ENCODE assay signal across 8 cellular contexts in the genomic region with DNA sequence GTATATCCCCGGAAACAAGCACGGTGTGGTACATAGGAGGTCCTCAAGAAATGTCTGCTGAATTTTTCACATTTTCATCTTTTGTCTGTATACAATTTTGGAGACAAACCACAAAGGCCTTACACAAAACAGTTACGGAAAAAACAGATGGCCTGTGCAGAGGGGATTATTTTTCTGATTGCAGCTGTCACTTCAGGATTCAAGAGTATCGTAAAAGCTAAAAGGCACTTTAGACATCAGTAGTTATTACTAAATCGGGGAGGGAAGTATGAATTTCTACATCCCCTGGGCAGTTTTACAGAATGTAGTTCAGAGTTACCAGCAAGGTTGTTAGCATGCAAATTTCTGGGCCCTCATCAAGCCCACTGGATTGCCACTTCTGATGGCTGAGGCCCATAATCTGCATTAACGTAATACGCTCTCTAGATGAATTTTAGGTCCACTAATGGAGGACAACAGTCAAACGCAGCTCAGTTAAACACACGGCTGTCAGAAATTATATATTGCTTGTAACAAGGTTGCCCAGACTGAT. TPM values are rescaled to one million over a fixed set of nuclear protein-coding genes. Genes with fewer than 3 reads are reported as not detected.
DNase-seq lines count a peak whose midpoint lies in the region; ATAC-seq and TF ChIP-seq lines count a peak whose summit lies in the region.

No MANE protein-coding gene starts in this region.

- no peak overlapping the region for H3K18ac ChIP-seq in trophoblast cell (ENCODE audit: low read length)

- peaks cover 41% of the 10 kb centered on the region for H3K4me1 ChIP-seq in DOHH2 (ENCODE audit: control insufficient read depth, low read length)
- peaks cover 0 to 2% of the 10 kb centered on the region in 2 experiments for H3K4me1 ChIP-seq in trophoblast cell (ENCODE audit: control insufficient read depth in 1 of 2, insufficient read depth in 2 of 2, low read length in 2 of 2)

- H2BK12ac ChIP-seq in trophoblast cell (ENCODE audit: low read length) = no peak overlapping the region

- H4K8ac ChIP-seq in trophoblast cell (ENCODE audit: low read depth, low read length) = no peak overlapping the region

- H3K14ac ChIP-seq in trophoblast cell (ENCODE audit: low read length) = no peak overlapping the region

- H2AK5ac ChIP-seq in trophoblast cell (ENCODE audit: low read length) = no peak overlapping the region

- DNase-seq in NCI-H1048 (lab: John Stamatoyannopoulos, UW) (peak; percentile 23), trophoblast cell (no peak), DMS53 (lab: John Stamatoyannopoulos, UW) (no peak), HT-29 (ENCODE audit: low spot score) (no peak)
- DNase-seq in stimulated activated CD4-positive, alpha-beta T cell treated with anti-CD3 and anti-CD28 coated beads, Interleukin-1b, Interleukin-23, amount 100 ng/mL, for 48 hours = no peak

- H3K27ac ChIP-seq in DOHH2 (ENCODE audit: low read depth, low read length) (peak overlapping the region; percentile 49), cingulate gyrus (ENCODE audit: low read depth, low read length) (peak overlapping the region; percentile 35), trophoblast cell (ENCODE audit: low read depth, low read length) (no peak overlapping the region)

- peaks cover 3% of the 10 kb centered on the region; the same call in 1 of the 2 replicates for H4K20me1 ChIP-seq in DOHH2 (ENCODE audit: control insufficient read depth, insufficient read depth, low read depth, low read length)

- no peak overlapping the region for H2AFZ ChIP-seq in trophoblast cell (ENCODE audit: insufficient read depth, low read length, poor library complexity)

- no peaks in the 10 kb centered on the region for H3K27me3 ChIP-seq in DOHH2 (ENCODE audit: control insufficient read depth, low read length)
- no peaks in the 10 kb centered on the region for H3K27me3 ChIP-seq in trophoblast cell (ENCODE audit: insufficient read depth, low read length)

- no peak for ATAC-seq in HG03378 (IDR thresholded peaks at IDR 0.05; ENCODE audit: unreplicated experiment)

- H3K79me1 ChIP-seq in trophoblast cell (ENCODE audit: low read length) = no peaks in the 10 kb centered on the region

- peaks cover 69% of the 10 kb centered on the region for H3K79me2 ChIP-seq in DOHH2 (ENCODE audit: control insufficient read depth, low read length)
- no peaks in the 10 kb centered on the region for H3K79me2 ChIP-seq in trophoblast cell (ENCODE audit: control insufficient read depth, insufficient read depth, low read length, poor library complexity)

- no peak overlapping the region for H3K4ac ChIP-seq in trophoblast cell (ENCODE audit: low read depth, low read length)

- H3K9me2 ChIP-seq in DOHH2 (replicated peaks; ENCODE audit: control insufficient read depth, low read length) = no peaks in the 10 kb centered on the region

- H2BK120ac ChIP-seq in trophoblast cell (ENCODE audit: insufficient read depth, low read length, poor library complexity) = no peak overlapping the region

- H3K36me3 ChIP-seq in DOHH2 (ENCODE audit: control insufficient read depth, low read length) (peaks cover 42% of the 10 kb centered on the region), trophoblast cell (ENCODE audit: control insufficient read depth in 1 of 2, insufficient read depth in 2 of 2, low read length in 2 of 2) (no peaks in the 10 kb centered on the region)

- peaks cover 5% of the 10 kb centered on the region; the same call in 1 of the 2 replicates for H3F3A ChIP-seq in DOHH2 (ENCODE audit: control insufficient read depth, insufficient read depth)

- H2BK5ac ChIP-seq in trophoblast cell (ENCODE audit: low read depth, low read length, poor library complexity) = no peak overlapping the region

- no peak overlapping the region for H3K23ac ChIP-seq in trophoblast cell (ENCODE audit: low read length)

- H3K4me2 ChIP-seq in DOHH2 (ENCODE audit: low read length) (peak overlapping the region; percentile 92), trophoblast cell (ENCODE audit: low read length) (peak overlapping the region; percentile 84)

- H3K9ac ChIP-seq in trophoblast cell (ENCODE audit: low read length) = peak overlapping the region; percentile 45

- peak overlapping the region; percentile 88 for H3K4me3 ChIP-seq in DOHH2 (ENCODE audit: low read length)
- H3K4me3 ChIP-seq in trophoblast cell (ENCODE audit: low read depth, low read length) = no peak overlapping the region

- no CpG with 5 or more reads among the region's 9 CpGs for WGBS in trophoblast cell (ENCODE audit: extremely low coverage, insufficient coverage, insufficient read length)

- no peak overlapping the region for H4K91ac ChIP-seq in trophoblast cell (ENCODE audit: low read depth, low read length)

- H3K9me3 ChIP-seq in DOHH2 (ENCODE audit: control insufficient read depth, insufficient read depth, low read length) (no peaks in the 10 kb centered on the region), trophoblast cell (ENCODE audit: insufficient read depth, low read depth, low read length) (no peaks in the 10 kb centered on the region)

- TF ChIP-seq CTCF in DOHH2 (IDR thresholded peaks at IDR 0.05; ENCODE audit: low read depth, low read length, poor library complexity, severe bottlenecking) = no peak

- H4K12ac ChIP-seq in trophoblast cell (ENCODE audit: low read depth, low read length) = no peak overlapping the region

RNA-seq across cellular contexts. Expression of a gene that starts 1.2 kb away (rescaled TPM):
- polyA plus RNA-seq in trophoblast cell (2013) = 13.4 and 13.9 TPM in 2 replicates
- 29.9 and 33.2 TPM in 2 replicates for total RNA-seq in HT-29 (2014; rRNA removed; shearing (Covaris generic))
